Comparison of ENCODE assay signal across 12 cellular contexts in the genomic region with DNA sequence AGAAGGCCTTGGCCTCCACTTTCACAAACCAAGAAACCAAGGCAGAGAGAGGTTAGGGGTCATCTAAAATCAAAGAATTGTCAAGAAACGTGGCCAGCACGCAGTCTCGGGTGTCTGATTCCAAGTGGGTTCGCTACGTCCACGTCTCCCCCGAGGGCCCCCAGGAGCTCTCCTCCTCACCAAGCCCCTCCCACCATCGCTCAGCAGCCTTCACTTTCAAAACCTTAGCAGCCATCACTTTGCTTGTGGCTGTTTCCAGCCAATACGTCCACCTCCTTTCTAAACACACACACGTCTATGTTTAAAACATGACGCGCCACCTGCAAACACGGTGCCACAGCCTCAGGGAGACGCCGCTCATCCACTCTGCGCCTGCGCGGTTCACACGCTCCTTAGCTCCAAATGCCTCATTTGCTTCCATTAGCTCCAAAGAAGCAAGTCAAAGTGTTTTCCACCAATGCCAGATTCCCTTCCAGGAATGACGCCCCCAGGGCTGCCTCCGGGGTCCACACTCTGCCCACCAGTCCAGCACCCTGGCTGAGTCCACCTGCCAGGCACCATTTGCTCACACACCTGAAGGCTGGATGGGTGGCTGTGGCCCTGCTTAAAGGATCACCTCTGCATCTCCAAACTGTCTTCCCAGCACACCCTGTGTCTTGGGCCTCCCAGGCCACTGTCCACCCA. TPM values are rescaled to one million over a fixed set of nuclear protein-coding genes. Genes with fewer than 3 reads are reported as not detected.
DNase-seq lines count a peak whose midpoint lies in the region; ATAC-seq and TF ChIP-seq lines count a peak whose summit lies in the region.
"Had no signal": no experiment of that assay in that cellular context is flagged by ENCODE, and none has a peak within 500 bp of the region (broad histone marks: within the 10 kb centered on the region; RNA-seq: fewer than 3 reads in every experiment).

No MANE protein-coding gene starts in this region.

- H4K20me1 ChIP-seq in hepatocyte (ENCODE audit: insufficient read depth, poor library complexity, severe bottlenecking) = peaks cover 2% of the 10 kb centered on the region

- H3K36me3 Mint-ChIP-seq in activated T-helper 17 cell treated with anti-CD3 and anti-CD28 coated beads, Interleukin-2, amount 50 U/mL, for 72 hours (ENCODE audit: low read depth) = peaks cover 76% of the 10 kb centered on the region
- H3K36me3 Mint-ChIP-seq in memory B cell = peaks cover 8% of the 10 kb centered on the region

- H3K4me2 ChIP-seq in hepatocyte = no peak overlapping the region
- H3K4me2 ChIP-seq: PC-9 had no signal

- peaks cover 45% of the 10 kb centered on the region for H3K4me1 Mint-ChIP-seq in activated T-helper 17 cell treated with anti-CD3 and anti-CD28 coated beads, Interleukin-2, amount 50 U/mL, for 72 hours
- peaks cover 61% of the 10 kb centered on the region for H3K4me1 Mint-ChIP-seq in memory B cell
- peaks cover 88% of the 10 kb centered on the region for H3K4me1 Mint-ChIP-seq in stimulated activated naive CD8-positive, alpha-beta T cell treated with anti-CD3 and anti-CD28 coated beads, Interleukin-15, amount 100 ng/mL, for 72 hours

- no peaks in the 10 kb centered on the region for H3K9me3 ChIP-seq in hepatocyte (ENCODE audit: low read depth)
- H3K9me3 ChIP-seq: adrenal gland had no signal

- H3K9me3 Mint-ChIP-seq in activated T-helper 17 cell treated with anti-CD3 and anti-CD28 coated beads, Interleukin-2, amount 50 U/mL, for 72 hours = no peaks in the 10 kb centered on the region
- H3K9me3 Mint-ChIP-seq in memory B cell = no peaks in the 10 kb centered on the region
- H3K9me3 Mint-ChIP-seq in stimulated activated naive CD8-positive, alpha-beta T cell treated with anti-CD3 and anti-CD28 coated beads, Interleukin-15, amount 100 ng/mL, for 72 hours = peaks cover 10 to 18% of the 10 kb centered on the region in 2 donors

- DNase-seq in stimulated activated naive CD4-positive, alpha-beta T cell treated with Interleukin-2 at 50 U/mL for 16 hours (lab: John Stamatoyannopoulos, UW) = peak; percentile 13
- DNase-seq in stimulated activated naive CD4-positive, alpha-beta T cell (lab: John Stamatoyannopoulos, UW) = no peak
- DNase-seq in memory B cell (ENCODE audit: low spot score in 2 of 2) (no peak), ecto neural progenitor cell (ENCODE audit: low spot score) (no peak), NCI-H1105 (lab: John Stamatoyannopoulos, UW) (no peak), hepatocyte (ENCODE audit: low spot score) (no peak)
- no peak for DNase-seq in stimulated activated naive CD8-positive, alpha-beta T cell treated with anti-CD3 and anti-CD28 coated beads, Interleukin-15, amount 100 ng/mL, for 72 hours
- DNase-seq: activated CD4-positive, alpha-beta T cell treated with anti-CD3 and anti-CD28 coated beads, Interleukin-2, amount 50 U/mL, for 4 hours; adrenal gland; NCI-H2227 treated with DMSO at 0.1 percent for 48 hours; PC-9 had no signal

- H3K79me2 ChIP-seq in hepatocyte = peaks cover 28% of the 10 kb centered on the region

- no peak overlapping the region for H2AFZ ChIP-seq in hepatocyte
- H2AFZ ChIP-seq: PC-9 had no signal

- H3K4me1 ChIP-seq in hepatocyte (ENCODE audit: insufficient read depth) = peaks cover 26% of the 10 kb centered on the region

- ATAC-seq in activated T-helper 17 cell treated with anti-CD3 and anti-CD28 coated beads, Interleukin-2, amount 50 U/mL, for 72 hours (replicated peaks) = no peak
- no peak for ATAC-seq in memory B cell (ENCODE audit: low read depth)
- ATAC-seq in stimulated activated naive CD8-positive, alpha-beta T cell treated with anti-CD3 and anti-CD28 coated beads, Interleukin-15, amount 100 ng/mL, for 72 hours = no peak

- H3K27me3 ChIP-seq in hepatocyte = peaks cover 21% of the 10 kb centered on the region

- 94% methylated on average over 21 of the region's 21 CpGs for WGBS in hepatocyte (ENCODE audit: low lambda C conversion rate, missing lambda C conversion rate)

- H3K27me3 Mint-ChIP-seq in activated T-helper 17 cell treated with anti-CD3 and anti-CD28 coated beads, Interleukin-2, amount 50 U/mL, for 72 hours = no peaks in the 10 kb centered on the region
- H3K27me3 Mint-ChIP-seq in memory B cell = no peaks in the 10 kb centered on the region
- no peaks in the 10 kb centered on the region for H3K27me3 Mint-ChIP-seq in stimulated activated naive CD8-positive, alpha-beta T cell treated with anti-CD3 and anti-CD28 coated beads, Interleukin-15, amount 100 ng/mL, for 72 hours

- no peaks in the 10 kb centered on the region for H3K36me3 ChIP-seq in hepatocyte (replicated peaks; ENCODE audit: insufficient read depth, low read depth)
- H3K36me3 ChIP-seq: adrenal gland had no signal

- H3K27ac Mint-ChIP-seq in activated T-helper 17 cell treated with anti-CD3 and anti-CD28 coated beads, Interleukin-2, amount 50 U/mL, for 72 hours = peak overlapping the region; percentile 89
- H3K27ac Mint-ChIP-seq in memory B cell = peak overlapping the region; percentile 92
- peak overlapping the region; percentile 92 for H3K27ac Mint-ChIP-seq in stimulated activated naive CD8-positive, alpha-beta T cell treated with anti-CD3 and anti-CD28 coated beads, Interleukin-15, amount 100 ng/mL, for 72 hours

- peak overlapping the region; percentile 98 for H3K4me3 Mint-ChIP-seq in activated T-helper 17 cell treated with anti-CD3 and anti-CD28 coated beads, Interleukin-2, amount 50 U/mL, for 72 hours
- peak overlapping the region; percentile 41 for H3K4me3 Mint-ChIP-seq in memory B cell
- H3K4me3 Mint-ChIP-seq in stimulated activated naive CD8-positive, alpha-beta T cell treated with anti-CD3 and anti-CD28 coated beads, Interleukin-15, amount 100 ng/mL, for 72 hours = peak overlapping the region; percentile 98 to 100

- no peak overlapping the region for H3K4me3 ChIP-seq in hepatocyte
- H3K4me3 ChIP-seq: adrenal gland, PC-9 had no signal

- no peak overlapping the region for H3K27ac ChIP-seq in hepatocyte
- H3K27ac ChIP-seq: adrenal gland, PC-9 had no signal

- H3K9me2 ChIP-seq in hepatocyte (replicated peaks; ENCODE audit: insufficient read depth) = no peaks in the 10 kb centered on the region

- TF ChIP-seq CTCF in hepatocyte (IDR thresholded peaks at IDR 0.05; ENCODE audit: poor library complexity) = no peak

RNA-seq across cellular contexts. Expression of a gene that starts 5.5 kb away (rescaled TPM):
- total RNA-seq in activated T-helper 17 cell treated with anti-CD3 and anti-CD28 coated beads, Interleukin-2, amount 50 U/mL, for 72 hours = 10 to 100 TPM; 18.4 to 62.5 TPM
- 4.3 and 6.1 TPM in 2 replicates for total RNA-seq in hepatocyte
- 5.6 and 5.8 TPM in 2 replicates for polyA plus RNA-seq in hepatocyte

RNA-seq across cellular contexts. Expression of a gene that starts 52.1 kb away (rescaled TPM):
- total RNA-seq in activated T-helper 17 cell treated with anti-CD3 and anti-CD28 coated beads, Interleukin-2, amount 50 U/mL, for 72 hours = not detected
- total RNA-seq in hepatocyte = not detected in 2 replicates
- polyA plus RNA-seq in hepatocyte = not detected in 2 replicates
- total RNA-seq: adrenal gland, PC-9 had no signal
- polyA plus RNA-seq: adrenal gland had no signal

Comparison
In these comparisons a context has a peak if more than half of its experiments do, and no peak if none do; other contexts are left out.
1. H3K4me3 Mint-ChIP-seq: peak in every context shown above with its lines; median percentile 99 in stimulated activated naive CD8-positive, alpha-beta T cell treated with anti-CD3 and anti-CD28 coated beads, Interleukin-15, amount 100 ng/mL, for 72 hours; 98 in activated T-helper 17 cell treated with anti-CD3 and anti-CD28 coated beads, Interleukin-2, amount 50 U/mL, for 72 hours; 41 in memory B cell.